9 cellular contexts compared by ENCODE assay signal in the genomic region with DNA sequence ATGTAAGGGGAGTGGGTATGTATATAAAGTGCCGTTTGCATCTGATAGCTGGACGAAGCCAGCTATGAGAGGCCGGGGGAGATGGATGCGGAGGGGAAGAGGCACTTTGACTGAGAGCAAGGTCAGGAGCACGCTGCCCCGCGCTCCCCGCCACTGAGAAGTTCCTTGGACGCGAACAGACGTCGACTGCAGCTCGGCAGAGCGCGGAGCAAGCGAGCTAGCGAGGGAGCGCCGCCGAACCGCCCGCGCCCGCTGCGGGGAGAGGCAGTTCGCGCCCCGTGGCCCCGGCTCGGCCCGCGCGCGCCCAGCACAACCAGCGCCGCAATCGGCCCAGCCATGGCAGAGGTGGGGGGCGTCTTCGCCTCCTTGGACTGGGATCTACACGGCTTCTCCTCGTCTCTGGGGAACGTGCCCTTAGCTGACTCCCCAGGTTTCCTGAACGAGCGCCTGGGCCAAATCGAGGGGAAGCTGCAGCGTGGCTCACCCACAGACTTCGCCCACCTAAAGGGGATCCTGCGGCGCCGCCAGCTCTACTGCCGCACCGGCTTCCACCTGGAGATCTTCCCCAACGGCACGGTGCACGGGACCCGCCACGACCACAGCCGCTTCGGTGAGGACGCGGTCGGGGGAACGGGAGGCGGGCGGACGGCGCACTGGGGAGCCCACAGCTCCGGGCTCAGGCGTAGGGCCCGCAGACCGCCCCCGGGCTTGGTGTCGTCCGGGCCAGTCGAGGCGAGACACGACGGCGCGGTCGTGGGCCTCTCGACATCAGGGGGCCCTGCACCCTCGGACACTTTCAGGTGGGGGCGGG. TPM values are rescaled to one million over a fixed set of nuclear protein-coding genes. Genes with fewer than 3 reads are reported as not detected.
DNase-seq lines count a peak whose midpoint lies in the region; ATAC-seq and TF ChIP-seq lines count a peak whose summit lies in the region.
"Had no signal": no experiment of that assay in that cellular context is flagged by ENCODE, and none has a peak within 500 bp of the region (broad histone marks: within the 10 kb centered on the region; RNA-seq: fewer than 3 reads in every experiment).

A gene (plus strand): TSS at position 51 of the 811 bp plus-strand sequence. CDS start 286 bp downstream, at position 337.

- no peaks in the 10 kb centered on the region for H3K36me3 ChIP-seq in Caco-2 (ENCODE audit: control insufficient read depth, insufficient read depth, low read length)

- intact Hi-C loops in Caco-2 (cut with micrococcal nuclease; ENCODE audit: unreplicated experiment) = no loop called here

- no TSS peak for BruUV-seq in Caco-2 (replicated peaks; lab: Mats Ljungman, UMichigan)

- POLR2A ChIA-PET in Caco-2 (lab: Charles Lee) = no interaction called here

- H3K9me3 ChIP-seq in Caco-2 = no peaks in the 10 kb centered on the region

- no peaks in the 10 kb centered on the region for H3K27me3 ChIP-seq in Caco-2 (replicated peaks; ENCODE audit: control insufficient read depth, insufficient read depth, low read length)

- H3K4me3 ChIP-seq in Caco-2 (ENCODE audit: low read depth, low read length) = no peak within 1 kb of the TSS

- H3K27me3 Mint-ChIP-seq in brain (peaks cover 24% of the 10 kb centered on the region), Caco-2 (ENCODE audit: insufficient read depth, unreplicated experiment) (no peaks in the 10 kb centered on the region)
- H3K27me3 Mint-ChIP-seq in stimulated activated naive CD8-positive, alpha-beta T cell treated with anti-CD3 and anti-CD28 coated beads, Interleukin-15, amount 100 ng/mL, for 72 hours = peaks cover 43% of the 10 kb centered on the region

- peak; percentile 24 for DNase-seq in left kidney (ENCODE audit: low read depth, low spot score)
- DNase-seq in stimulated activated naive CD8-positive, alpha-beta T cell treated with anti-CD3 and anti-CD28 coated beads, Interleukin-15, amount 100 ng/mL, for 72 hours = peak; percentile 8 to 17
- no peak for DNase-seq in Caco-2
- no peak for DNase-seq in T-helper 9 cell

- CTCF ChIA-PET in Caco-2 (lab: Charles Lee) = interaction anchor here (0.7 kb wide), 1 partner anchor 35 kb away, joined by 3 read pairs; no protein-coding TSS in a partner anchor

- H3K4me3 Mint-ChIP-seq in brain = peak within 1 kb of the TSS; percentile 75 to 81 (median 78)
- H3K4me3 Mint-ChIP-seq in stimulated activated naive CD8-positive, alpha-beta T cell treated with anti-CD3 and anti-CD28 coated beads, Interleukin-15, amount 100 ng/mL, for 72 hours = peak within 1 kb of the TSS; percentile 78 to 81
- no peak within 1 kb of the TSS for H3K4me3 Mint-ChIP-seq in Caco-2 (ENCODE audit: unreplicated experiment)

- peaks cover 0 to 14% (median 0%) of the 10 kb centered on the region in 5 experiments for H3K9me3 Mint-ChIP-seq in brain
- no peaks in the 10 kb centered on the region for H3K9me3 Mint-ChIP-seq in stimulated activated naive CD8-positive, alpha-beta T cell treated with anti-CD3 and anti-CD28 coated beads, Interleukin-15, amount 100 ng/mL, for 72 hours
- H3K9me3 Mint-ChIP-seq in Caco-2 (ENCODE audit: unreplicated experiment) = no peaks in the 10 kb centered on the region

- H3K4me1 Mint-ChIP-seq in brain = peaks cover 21% of the 10 kb centered on the region
- peaks cover 16% of the 10 kb centered on the region for H3K4me1 Mint-ChIP-seq in stimulated activated naive CD8-positive, alpha-beta T cell treated with anti-CD3 and anti-CD28 coated beads, Interleukin-15, amount 100 ng/mL, for 72 hours
- H3K4me1 Mint-ChIP-seq in Caco-2 (ENCODE audit: low read depth, unreplicated experiment) = no peaks in the 10 kb centered on the region

- H3K27ac Mint-ChIP-seq in brain (peak within 1 kb of the TSS in 2 of 5 experiments; percentile 5 to 22), Caco-2 (ENCODE audit: unreplicated experiment) (no peak within 1 kb of the TSS)
- H3K27ac Mint-ChIP-seq in stimulated activated naive CD8-positive, alpha-beta T cell treated with anti-CD3 and anti-CD28 coated beads, Interleukin-15, amount 100 ng/mL, for 72 hours = peak within 1 kb of the TSS; percentile 52 to 82

- ATAC-seq in HG03432 (IDR thresholded peaks at IDR 0.05; ENCODE audit: unreplicated experiment) (peak; percentile 58), HG03039 (IDR thresholded peaks at IDR 0.05; ENCODE audit: unreplicated experiment) (no peak), GM21390 (IDR thresholded peaks at IDR 0.05; ENCODE audit: unreplicated experiment) (no peak)
- ATAC-seq in stimulated activated naive CD8-positive, alpha-beta T cell treated with anti-CD3 and anti-CD28 coated beads, Interleukin-15, amount 100 ng/mL, for 72 hours = peak; percentile 60

- TF ChIP-seq CTCF in brain (conservative IDR thresholded peaks at IDR 0.05) (no peak), Caco-2 (IDR thresholded peaks at IDR 0.05; ENCODE audit: insufficient read depth in 1 of 2, low read depth in 1 of 2, low read length in 1 of 2, severe bottlenecking in 1 of 2, unreplicated experiment in 1 of 2) (no peak)

- H3K4me1 ChIP-seq in Caco-2 = no peaks in the 10 kb centered on the region

- no peaks in the 10 kb centered on the region for H3K36me3 Mint-ChIP-seq in brain
- H3K36me3 Mint-ChIP-seq in Caco-2 (ENCODE audit: insufficient read depth, unreplicated experiment) = no peaks in the 10 kb centered on the region

RNA-seq across cellular contexts. Expression of the gene that starts here (rescaled TPM):
- not detected for polyA plus RNA-seq in brain (ENCODE audit: insufficient read depth, low read depth, low replicate concordance)
- not detected in 2 replicates for total RNA-seq in Caco-2 (2022)
- total RNA-seq: T-helper 2 cell treated with Interferon-gamma antibody and Interleukin-4, amounts not matched to agents 100 ng/mL and 5 ng/mL, for 36 hours had no signal

Comparison
In these comparisons a context has a peak if more than half of its experiments do, and no peak if none do; other contexts are left out.
1. ATAC-seq: peak in HG03432 (single experiment) and stimulated activated naive CD8-positive, alpha-beta T cell treated with anti-CD3 and anti-CD28 coated beads, Interleukin-15, amount 100 ng/mL, for 72 hours (single experiment); none in HG03039 (single experiment) and GM21390 (single experiment).
2. DNase-seq: peak in left kidney (single experiment) and stimulated activated naive CD8-positive, alpha-beta T cell treated with anti-CD3 and anti-CD28 coated beads, Interleukin-15, amount 100 ng/mL, for 72 hours (2 of 2); none in Caco-2 (0 of 2) and T-helper 9 cell (single experiment).